ENCODE assay signal across 1 cellular context in the genomic region with DNA sequence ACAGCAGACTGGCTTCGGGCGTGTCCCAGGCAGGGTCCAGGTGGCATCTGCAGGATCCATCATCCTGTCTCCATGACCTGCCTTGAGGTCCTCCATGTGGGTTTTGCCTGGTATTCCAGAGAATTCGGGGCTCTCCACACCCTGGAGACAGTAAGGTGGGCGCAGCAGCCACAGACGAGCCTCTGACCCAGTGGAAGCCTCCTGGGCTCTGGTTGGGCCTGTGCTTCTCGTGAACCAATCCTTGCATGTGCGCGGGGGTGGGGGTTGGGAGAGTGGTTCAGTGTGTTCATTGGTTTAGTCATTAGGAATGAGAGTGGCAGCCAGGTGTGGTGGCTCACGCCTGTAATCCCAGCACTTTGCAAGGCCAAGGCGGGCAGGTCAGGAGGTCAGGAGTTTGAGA.
TF ChIP-seq lines count a peak whose summit lies in the region.

No MANE protein-coding gene starts in this region.

TF ChIP-seq in H1, 55 proteins besides CTCF, POLR2A, EP300 and RAD21:
- TF ChIP-seq RFX5 (IDR thresholded peaks at IDR 0.05; ENCODE audit: borderline replicate concordance, low read depth, low read length) (no peak), MAFK (IDR thresholded peaks at IDR 0.05; ENCODE audit: low read depth, low read length) (no peak), BCL11A (IDR thresholded peaks at IDR 0.05; ENCODE audit: low read depth in 2 of 2, low read length in 2 of 2) (no peak)
